18 cellular contexts compared by ENCODE assay signal in genomic region chr16:74622005-74622404, GRCh38. TPM values are rescaled to one million over a fixed set of nuclear protein-coding genes. Genes with fewer than 3 reads are reported as not detected.
DNase-seq lines count a peak whose midpoint lies in the region; ATAC-seq, FAIRE-seq and TF ChIP-seq lines count a peak whose summit lies in the region.
"Had no signal": no experiment of that assay in that cellular context is flagged by ENCODE, and none has a peak within 500 bp of the region (broad histone marks: within the 10 kb centered on the region; RNA-seq: fewer than 3 reads in every experiment).

No MANE protein-coding gene starts in this region.

- H3K27ac ChIP-seq in tibial nerve: no peak overlapping the region
- H3K27ac ChIP-seq: 22Rv1, BLaER1, HL-60 had no signal

- no peaks in the 10 kb centered on the region for H3K27me3 Mint-ChIP-seq in activated naive CD4-positive, alpha-beta T cell treated with anti-CD3 and anti-CD28 coated beads, Interleukin-2, amount 10 ng/mL, durations not matched to agents 7 days and 5 days
- H3K27me3 Mint-ChIP-seq in activated naive CD4-positive, alpha-beta T cell treated with anti-CD3 and anti-CD28 coated beads for 36 hours (ENCODE audit: low read depth): no peaks in the 10 kb centered on the region
- H3K27me3 Mint-ChIP-seq in WTC11 (ENCODE audit: low read depth) (no peaks in the 10 kb centered on the region), nephron progenitor cell (ENCODE audit: low read depth, poor library complexity) (peaks cover 3% of the 10 kb centered on the region)
- H3K27me3 Mint-ChIP-seq: CD8-positive, alpha-beta memory T cell had no signal

- no peak for TF ChIP-seq EP300 in tibial nerve (IDR thresholded peaks at IDR 0.05)

- H3K4me3 Mint-ChIP-seq in activated naive CD4-positive, alpha-beta T cell treated with anti-CD3 and anti-CD28 coated beads, Interleukin-2, amount 10 ng/mL, durations not matched to agents 7 days and 5 days: no peak overlapping the region
- H3K4me3 Mint-ChIP-seq in activated naive CD4-positive, alpha-beta T cell treated with anti-CD3 and anti-CD28 coated beads for 36 hours: no peak overlapping the region
- H3K4me3 Mint-ChIP-seq in WTC11 (no peak overlapping the region), nephron progenitor cell (no peak overlapping the region)
- H3K4me3 Mint-ChIP-seq: CD8-positive, alpha-beta memory T cell had no signal

- peaks cover 65% of the 10 kb centered on the region for H3K36me3 Mint-ChIP-seq in activated naive CD4-positive, alpha-beta T cell treated with anti-CD3 and anti-CD28 coated beads, Interleukin-2, amount 10 ng/mL, durations not matched to agents 7 days and 5 days
- H3K36me3 Mint-ChIP-seq in activated naive CD4-positive, alpha-beta T cell treated with anti-CD3 and anti-CD28 coated beads for 36 hours (ENCODE audit: low read depth): peaks cover 61% of the 10 kb centered on the region
- peaks cover 69% of the 10 kb centered on the region for H3K36me3 Mint-ChIP-seq in WTC11
- H3K36me3 Mint-ChIP-seq in nephron progenitor cell (ENCODE audit: low read depth): peaks cover 59% of the 10 kb centered on the region

- peaks cover 0 to 70% (median 13%) of the 10 kb centered on the region in 3 donors for H3K36me3 ChIP-seq in tibial nerve

- no peaks in the 10 kb centered on the region for H3K9me3 Mint-ChIP-seq in activated naive CD4-positive, alpha-beta T cell treated with anti-CD3 and anti-CD28 coated beads, Interleukin-2, amount 10 ng/mL, durations not matched to agents 7 days and 5 days
- H3K9me3 Mint-ChIP-seq in activated naive CD4-positive, alpha-beta T cell treated with anti-CD3 and anti-CD28 coated beads for 36 hours: no peaks in the 10 kb centered on the region
- H3K9me3 Mint-ChIP-seq in WTC11 (no peaks in the 10 kb centered on the region), nephron progenitor cell (no peaks in the 10 kb centered on the region)
- H3K9me3 Mint-ChIP-seq: CD8-positive, alpha-beta memory T cell had no signal

- no peaks in the 10 kb centered on the region for H3K9me3 ChIP-seq in tibial nerve
- H3K9me3 ChIP-seq: BLaER1, Caco-2 had no signal

- CTCF ChIA-PET in activated naive CD4-positive, alpha-beta T cell treated with anti-CD3 and anti-CD28 coated beads, Interleukin-2, amount 10 ng/mL, durations not matched to agents 7 days and 5 days (lab: Charles Lee): interaction anchor here (1.0 to 1.5 kb wide), 5 partner anchors 9 to 54 kb away, joined by 3 to 6 read pairs (median 4); no protein-coding TSS in a partner anchor
- CTCF ChIA-PET in activated naive CD4-positive, alpha-beta T cell treated with anti-CD3 and anti-CD28 coated beads for 36 hours (lab: Charles Lee): interaction anchor here (1.1 to 1.7 kb wide), 3 partner anchors 133 to 156 kb away, joined by 3 to 12 read pairs (median 5); no protein-coding TSS in a partner anchor
- CTCF ChIA-PET in WTC11 (lab: Charles Lee): interaction anchor here (1.0 to 1.3 kb wide), 2 partner anchors 15 to 105 kb away, joined by 3 read pairs; partner anchors contain the start of gene GLG1

- peaks cover 9% of the 10 kb centered on the region for H3K4me1 Mint-ChIP-seq in activated naive CD4-positive, alpha-beta T cell treated with anti-CD3 and anti-CD28 coated beads, Interleukin-2, amount 10 ng/mL, durations not matched to agents 7 days and 5 days
- H3K4me1 Mint-ChIP-seq in activated naive CD4-positive, alpha-beta T cell treated with anti-CD3 and anti-CD28 coated beads for 36 hours (ENCODE audit: low read depth): peaks cover 37% of the 10 kb centered on the region
- H3K4me1 Mint-ChIP-seq in WTC11 (peaks cover 16% of the 10 kb centered on the region), nephron progenitor cell (no peaks in the 10 kb centered on the region)

- 91 to 93% methylated on average over 4 of the region's 4 CpGs for WGBS in tibial nerve, 2 donors

- POLR2A ChIA-PET in WTC11 (lab: Charles Lee): no interaction called here

- no peak for DNase-seq in activated naive CD4-positive, alpha-beta T cell treated with anti-CD3 and anti-CD28 coated beads, Interleukin-2, amount 10 ng/mL, durations not matched to agents 7 days and 5 days
- no peak for DNase-seq in activated naive CD4-positive, alpha-beta T cell treated with anti-CD3 and anti-CD28 coated beads for 36 hours
- DNase-seq in WTC11 (ENCODE audit: low spot score) (no peak), nephron progenitor cell (no peak), frontal cortex (ENCODE audit: low spot score in 2 of 2) (no peak), tibial nerve (ENCODE audit: low spot score in 2 of 2) (no peak)
- DNase-seq: AML-193; CD8-positive, alpha-beta memory T cell; DMS53; GF-D8; GOT3; HCEC 1CT had no signal

- intact Hi-C loops in activated naive CD4-positive, alpha-beta T cell treated with anti-CD3 and anti-CD28 coated beads for 36 hours (cut with micrococcal nuclease): no loop called here

- no peak overlapping the region for H3K4me3 ChIP-seq in tibial nerve
- H3K4me3 ChIP-seq: BLaER1 had no signal

- TF ChIP-seq POLR2A in tibial nerve (IDR thresholded peaks at IDR 0.05): no peak

- H3K27me3 ChIP-seq in tibial nerve: no peaks in the 10 kb centered on the region
- H3K27me3 ChIP-seq: BLaER1 had no signal

- H3K4me1 ChIP-seq in tibial nerve: peaks cover 0 to 1% (median 0%) of the 10 kb centered on the region in 4 donors
- H3K4me1 ChIP-seq: BLaER1, Caco-2 had no signal

- TF ChIP-seq CTCF in WTC11 (IDR thresholded peaks at IDR 0.05) (no peak), nephron progenitor cell (IDR thresholded peaks at IDR 0.05) (no peak), tibial nerve (IDR thresholded peaks at IDR 0.05) (no peak)

- H3K27ac Mint-ChIP-seq in activated naive CD4-positive, alpha-beta T cell treated with anti-CD3 and anti-CD28 coated beads, Interleukin-2, amount 10 ng/mL, durations not matched to agents 7 days and 5 days: peak overlapping the region; percentile 37
- H3K27ac Mint-ChIP-seq in activated naive CD4-positive, alpha-beta T cell treated with anti-CD3 and anti-CD28 coated beads for 36 hours: no peak overlapping the region
- H3K27ac Mint-ChIP-seq in WTC11 (peak overlapping the region; percentile 77), nephron progenitor cell (peak overlapping the region; percentile 87)

- FAIRE-seq in frontal cortex (lab: Jason Lieb, UNC): no peak
- FAIRE-seq: GM18507 had no signal

- ATAC-seq in WTC11: peak; percentile 53
- ATAC-seq in HG03432 (IDR thresholded peaks at IDR 0.05; ENCODE audit: unreplicated experiment): no peak

TF ChIP-seq in WTC11, 78 proteins besides CTCF, POLR2A, EP300 and RAD21:
- no peak for TF ChIP-seq JUN (CRISPR knock-in tag; IDR thresholded peaks at IDR 0.05)
- no peak for TF ChIP-seq E2F1 (CRISPR knock-in tag; IDR thresholded peaks at IDR 0.05)
- no peak for TF ChIP-seq NR3C1 (CRISPR knock-in tag; conservative IDR thresholded peaks at IDR 0.05; ENCODE audit: low read depth)
- no peak for TF ChIP-seq NR2C2 (CRISPR knock-in tag; IDR thresholded peaks at IDR 0.05)
- no peak for TF ChIP-seq ZNF512 (CRISPR knock-in tag; IDR thresholded peaks at IDR 0.05; ENCODE audit: borderline replicate concordance)

RNA-seq across cellular contexts. Expression of gene GLG1, which starts 15.1 kb away (rescaled TPM):
- 10 to 100 TPM; 60.8 to 62.0 TPM for total RNA-seq in activated naive CD4-positive, alpha-beta T cell treated with anti-CD3 and anti-CD28 coated beads for 36 hours
- total RNA-seq in WTC11 (2021) (156 to 179 TPM (median 171 TPM) in 3 replicates), frontal cortex (64.8 TPM), tibial nerve (100 to 1,000 TPM; 161 to 176 (median 170) TPM)

RNA-seq across cellular contexts. Expression of gene RFWD3, which starts 44.7 kb away (rescaled TPM):
- 100 to 1,000 TPM; 114 to 124 TPM for total RNA-seq in activated naive CD4-positive, alpha-beta T cell treated with anti-CD3 and anti-CD28 coated beads for 36 hours
- 78.8 to 109 TPM (median 86.2 TPM) in 3 replicates for total RNA-seq in WTC11 (2021)
- 9.8 TPM for total RNA-seq in frontal cortex
- total RNA-seq in tibial nerve: 10 to 100 TPM; 13.5 to 32.8 (median 21.0) TPM
